ENCODE assay signal across 8 cellular contexts in genomic region chr6:33271098-33271607, GRCh38. TPM values are rescaled to one million over a fixed set of nuclear protein-coding genes. Genes with fewer than 3 reads are reported as not detected.
DNase-seq lines count a peak whose midpoint lies in the region; ATAC-seq, FAIRE-seq and TF ChIP-seq lines count a peak whose summit lies in the region.

No MANE protein-coding gene starts in this region.

- no peaks in the 10 kb centered on the region for H3K9me3 ChIP-seq in CD4-positive, alpha-beta T cell (ENCODE audit: control insufficient read depth, low read length)
- H3K9me3 ChIP-seq in skeletal muscle tissue (ENCODE audit: control insufficient read depth in 3 of 3, low read length in 3 of 3): no peaks in the 10 kb centered on the region

- H3K4me3 ChIP-seq in skeletal muscle tissue (ENCODE audit: low read length in 3 of 3): peak overlapping the region; percentile 84 to 96 (median 95)

- peak overlapping the region; percentile 92 for H3K27ac ChIP-seq in CD4-positive, alpha-beta T cell (ENCODE audit: low read depth, low read length)
- H3K27ac ChIP-seq in VCaP (peak overlapping the region; percentile 100), skeletal muscle tissue (ENCODE audit: low read depth, low read length) (peak overlapping the region; percentile 97)

- peaks cover 93% of the 10 kb centered on the region for H3K36me3 Mint-ChIP-seq in CD4-positive, alpha-beta T cell (ENCODE audit: low read depth)

- H3K9ac ChIP-seq in skeletal muscle tissue (ENCODE audit: low read depth in 1 of 3, low read length in 3 of 3): peak overlapping the region; percentile 91 to 97 (median 96)

- peak overlapping the region; percentile 96 for H3K4me3 Mint-ChIP-seq in CD4-positive, alpha-beta T cell

- CTCF ChIA-PET in CD4-positive, alpha-beta T cell (lab: Charles Lee): interaction anchor here (0.6 to 2.0 kb wide), 7 partner anchors 18 to 1369 kb away, joined by 3 to 16 read pairs (median 5); partner anchors contain the start of genes PFDN6 and WDR46

- H3K36me3 ChIP-seq in skeletal muscle tissue (ENCODE audit: control insufficient read depth in 3 of 3, insufficient read depth in 3 of 3, low read length in 3 of 3): peaks cover 57 to 67% (median 57%) of the 10 kb centered on the region in 3 donors

- ATAC-seq in CD4-positive, alpha-beta T cell (ENCODE audit: poor library complexity): peak; percentile 45
- ATAC-seq in HG02571 (IDR thresholded peaks at IDR 0.05; ENCODE audit: unreplicated experiment): peak; percentile 5
- ATAC-seq in left cardiac atrium: peak; percentile 10 to 11
- ATAC-seq in omental fat pad (ENCODE audit: low FRiP score): no peak

- peaks cover 65% of the 10 kb centered on the region for H3K4me1 Mint-ChIP-seq in CD4-positive, alpha-beta T cell (ENCODE audit: low read depth)

- H3K27ac Mint-ChIP-seq in CD4-positive, alpha-beta T cell: peak overlapping the region; percentile 97

- peaks cover 36 to 57% (median 43%) of the 10 kb centered on the region in 3 donors for H3K4me1 ChIP-seq in skeletal muscle tissue (ENCODE audit: control insufficient read depth in 3 of 3, insufficient read depth in 3 of 3, low read length in 3 of 3)

- intact Hi-C loops in CD4-positive, alpha-beta T cell (cut with DNase I, micrococcal nuclease): loop anchor here (1.0 to 10.0 kb wide), 11 partner anchors 18 to 1369 kb away; partner anchors contain the start of genes PFDN6 (in 2 of the 2), WDR46 (in 2 of the 2), KIFC1 (in 1 of the 2) and LEMD2 (in 1 of the 2)
- intact Hi-C loops in left cardiac atrium (cut with DNase I): no loop called here

- H3K27me3 Mint-ChIP-seq in CD4-positive, alpha-beta T cell: no peaks in the 10 kb centered on the region

- no peak for DNase-seq in CD4-positive, alpha-beta T cell
- no peak for DNase-seq in left cardiac atrium
- no peak for DNase-seq in GM19239 (ENCODE audit: insufficient read length, low spot score)
- no peak for DNase-seq in omental fat pad (ENCODE audit: low spot score)
- no peak for DNase-seq in NCI-H1694 treated with DMSO at 0.1 percent for 48 hours (lab: John Stamatoyannopoulos, UW)

- POLR2A ChIA-PET in CD4-positive, alpha-beta T cell (lab: Charles Lee): interaction anchor here (0.9 to 4.2 kb wide), 33 partner anchors 9 to 1312 kb away, joined by 3 to 105 read pairs (median 7); partner anchors contain the start of genes BAK1, BRD2, CUTA and HSD17B8

- no peak for FAIRE-seq in GM19239 (lab: Jason Lieb, UNC)

- no peaks in the 10 kb centered on the region for H3K27me3 ChIP-seq in CD4-positive, alpha-beta T cell (ENCODE audit: control insufficient read depth, insufficient read depth, low read length)
- H3K27me3 ChIP-seq in skeletal muscle tissue (ENCODE audit: control insufficient read depth in 3 of 3, insufficient read depth in 3 of 3, low read length in 3 of 3): no peaks in the 10 kb centered on the region

- H3K9me3 Mint-ChIP-seq in CD4-positive, alpha-beta T cell: no peaks in the 10 kb centered on the region

- no peak for TF ChIP-seq CTCF in CD4-positive, alpha-beta T cell (IDR thresholded peaks at IDR 0.05)
- TF ChIP-seq CTCF in VCaP (conservative IDR thresholded peaks at IDR 0.05) (no peak), omental fat pad (IDR thresholded peaks at IDR 0.05) (no peak)

RNA-seq across cellular contexts. Expression of gene VPS52, which starts 0.5 kb away (rescaled TPM):
- 10 to 100 TPM; 67.9 TPM for total RNA-seq in CD4-positive, alpha-beta T cell
- total RNA-seq in left cardiac atrium (10 to 100 TPM; 25.9 to 33.4 TPM), skeletal muscle tissue (43.8 TPM), omental fat pad (10 to 100 TPM; 20.2 to 54.5 (median 34.3) TPM)

RNA-seq across cellular contexts. Expression of gene RPS18, which starts 0.7 kb away (rescaled TPM):
- 1,000 to 10,000 TPM; 5,159 to 5,309 TPM for total RNA-seq in CD4-positive, alpha-beta T cell
- total RNA-seq in left cardiac atrium: 1,000 to 10,000 TPM; 1,167 to 1,230 TPM
- 8,222 TPM for total RNA-seq in skeletal muscle tissue
- 1,000 to 10,000 TPM; 2,708 to 4,129 (median 3,024) TPM for total RNA-seq in omental fat pad

RNA-seq across cellular contexts. Expression of gene B3GALT4, which starts 5.8 kb away (rescaled TPM):
- total RNA-seq in CD4-positive, alpha-beta T cell: 10 to 100 TPM; 11.1 to 12.7 TPM
- total RNA-seq in left cardiac atrium (1 to 10 TPM; 7.5 to 9.8 TPM), skeletal muscle tissue (2.1 TPM), omental fat pad (10 to 100 TPM in 1 of 4 donors, 1 to 10 TPM in 3; 6.7 to 15.9 (median 7.9) TPM)

RNA-seq across cellular contexts. Expression of gene WDR46, which starts 17.9 kb away (rescaled TPM):
- total RNA-seq in CD4-positive, alpha-beta T cell: 10 to 100 TPM; 13.6 to 15.8 TPM
- total RNA-seq in left cardiac atrium (10 to 100 TPM; 19.0 to 31.6 TPM), skeletal muscle tissue (67.3 TPM), omental fat pad (100 to 1,000 TPM in 1 of 4 donors, 10 to 100 TPM in 3; 49.7 to 103 (median 54.3) TPM)

RNA-seq across cellular contexts. Expression of gene PFDN6, which starts 18.2 kb away (rescaled TPM):
- total RNA-seq in CD4-positive, alpha-beta T cell: 10 to 100 TPM in 1 of 2 experiments, 1 to 10 TPM in 1; 9.7 to 11.7 TPM
- total RNA-seq in left cardiac atrium: 10 to 100 TPM; 43.9 to 47.5 TPM
- total RNA-seq in skeletal muscle tissue: 27.1 TPM
- 10 to 100 TPM; 16.0 to 30.8 (median 23.1) TPM for total RNA-seq in omental fat pad

Comparison
In these comparisons a context has a peak if more than half of its experiments do, and no peak if none do; other contexts are left out.
1. intact Hi-C loops: an anchor here in CD4-positive, alpha-beta T cell (1.0 to 10.0 kb wide); none called in left cardiac atrium.